ENCODE assay signal across 8 cellular contexts in genomic region chr3:179323197-179323901, GRCh38. TPM values are rescaled to one million over a fixed set of nuclear protein-coding genes. Genes with fewer than 3 reads are reported as not detected.
A peak's percentile ranks its signal among the peaks of the same experiment; 100 is the strongest.
DNase-seq lines count a peak whose midpoint lies in the region; ATAC-seq and TF ChIP-seq lines count a peak whose summit lies in the region.

No MANE protein-coding gene starts in this region.

- peak overlapping the region; percentile 87 for H3K4me3 Mint-ChIP-seq in activated CD4-positive, alpha-beta T cell treated with anti-CD3 and anti-CD28 coated beads for 36 hours
- peak overlapping the region; percentile 83 for H3K4me3 Mint-ChIP-seq in chondrocyte (ENCODE audit: unreplicated experiment)

- H3K9me3 Mint-ChIP-seq in activated CD4-positive, alpha-beta T cell treated with anti-CD3 and anti-CD28 coated beads for 36 hours (ENCODE audit: low read depth) = no peaks in the 10 kb centered on the region
- H3K9me3 Mint-ChIP-seq in chondrocyte (ENCODE audit: low read depth) = no peaks in the 10 kb centered on the region

- intact Hi-C loops in activated CD4-positive, alpha-beta T cell treated with anti-CD3 and anti-CD28 coated beads for 36 hours (cut with DNase I, micrococcal nuclease) = loop anchor here (1.0 to 2.0 kb wide), 6 partner anchors 24 to 253 kb away; partner anchors contain the start of genes MFN1 (in 2 of the 2), ACTL6A (in 1 of the 2), PIK3CA (in 1 of the 2) and ZMAT3 (in 1 of the 2)

- H3K27me3 Mint-ChIP-seq in activated CD4-positive, alpha-beta T cell treated with anti-CD3 and anti-CD28 coated beads for 36 hours = no peaks in the 10 kb centered on the region
- no peaks in the 10 kb centered on the region for H3K27me3 Mint-ChIP-seq in chondrocyte (ENCODE audit: low read depth)

- peak; percentile 43 for ATAC-seq in GM18511 (IDR thresholded peaks at IDR 0.05; ENCODE audit: unreplicated experiment)
- peak; percentile 39 for ATAC-seq in HG03039 (IDR thresholded peaks at IDR 0.05; ENCODE audit: unreplicated experiment)
- peak; percentile 53 for ATAC-seq in activated CD4-positive, alpha-beta T cell treated with anti-CD3 and anti-CD28 coated beads for 36 hours

- H3K36me3 Mint-ChIP-seq in activated CD4-positive, alpha-beta T cell treated with anti-CD3 and anti-CD28 coated beads for 36 hours (ENCODE audit: low read depth) = peaks cover 18% of the 10 kb centered on the region
- H3K36me3 Mint-ChIP-seq in chondrocyte (ENCODE audit: low read depth) = no peaks in the 10 kb centered on the region

- no peaks in the 10 kb centered on the region for H3K27me3 ChIP-seq in layer of hippocampus (ENCODE audit: control insufficient read depth, insufficient read depth, low read length)

- peak overlapping the region; percentile 93 for H3K27ac ChIP-seq in layer of hippocampus (ENCODE audit: low read depth, low read length)

- peaks cover 30% of the 10 kb centered on the region for H3K4me1 Mint-ChIP-seq in activated CD4-positive, alpha-beta T cell treated with anti-CD3 and anti-CD28 coated beads for 36 hours
- H3K4me1 Mint-ChIP-seq in chondrocyte (ENCODE audit: low read depth) = peaks cover 33% of the 10 kb centered on the region

- peak; percentile 69 for DNase-seq in A172 (ENCODE audit: low spot score)
- peak; percentile 61 for DNase-seq in NCI-H2171 treated with DMSO at 0.1 percent for 48 hours (lab: John Stamatoyannopoulos, UW)
- peak; percentile 74 for DNase-seq in activated CD4-positive, alpha-beta T cell treated with anti-CD3 and anti-CD28 coated beads for 36 hours
- DNase-seq in chondrocyte (ENCODE audit: low spot score) = no peak
- peak; percentile 38 to 56 for DNase-seq in stimulated activated CD4-positive, alpha-beta T cell treated with anti-CD3 and anti-CD28 coated beads, Interleukin-1b, Interleukin-23, amount 100 ng/mL, for 4 hours (ENCODE audit: low read depth in 2 of 2)

- CTCF ChIA-PET in activated CD4-positive, alpha-beta T cell treated with anti-CD3 and anti-CD28 coated beads for 36 hours (lab: Charles Lee) = interaction anchor here (1.9 kb wide), 1 partner anchor 308 kb away, joined by 7 read pairs; no protein-coding TSS in a partner anchor

- POLR2A ChIA-PET in activated CD4-positive, alpha-beta T cell treated with anti-CD3 and anti-CD28 coated beads for 36 hours (lab: Charles Lee) = interaction anchor here (0.6 to 0.8 kb wide), 2 partner anchors 61 to 176 kb away, joined by 3 read pairs; no protein-coding TSS in a partner anchor

- peak overlapping the region; percentile 93 for H3K27ac Mint-ChIP-seq in activated CD4-positive, alpha-beta T cell treated with anti-CD3 and anti-CD28 coated beads for 36 hours
- H3K27ac Mint-ChIP-seq in chondrocyte (ENCODE audit: unreplicated experiment) = peak overlapping the region; percentile 96

- peak; percentile 19 for TF ChIP-seq CTCF in chondrocyte (IDR thresholded peaks at IDR 0.05)

RNA-seq across cellular contexts. Expression of gene ZNF639, which starts 0.5 kb away (rescaled TPM):
- 122 and 145 TPM in 2 replicates for total RNA-seq in A172 (2014; rRNA removed; shearing (Covaris generic))
- total RNA-seq in activated CD4-positive, alpha-beta T cell treated with anti-CD3 and anti-CD28 coated beads for 36 hours = 10 to 100 TPM; 31.0 to 39.6 TPM
- total RNA-seq in chondrocyte = 30.9 to 35.4 TPM (median 35.3 TPM) in 3 replicates

RNA-seq across cellular contexts. Expression of gene MFN1, which starts 24.2 kb away (rescaled TPM):
- 78.9 and 83.2 TPM in 2 replicates for total RNA-seq in A172 (2014; rRNA removed; shearing (Covaris generic))
- total RNA-seq in activated CD4-positive, alpha-beta T cell treated with anti-CD3 and anti-CD28 coated beads for 36 hours = 10 to 100 TPM; 24.4 to 30.4 TPM
- 46.4 to 56.6 TPM (median 50.3 TPM) in 3 replicates for total RNA-seq in chondrocyte
